1 cellular context compared by ENCODE assay signal in the genomic region with DNA sequence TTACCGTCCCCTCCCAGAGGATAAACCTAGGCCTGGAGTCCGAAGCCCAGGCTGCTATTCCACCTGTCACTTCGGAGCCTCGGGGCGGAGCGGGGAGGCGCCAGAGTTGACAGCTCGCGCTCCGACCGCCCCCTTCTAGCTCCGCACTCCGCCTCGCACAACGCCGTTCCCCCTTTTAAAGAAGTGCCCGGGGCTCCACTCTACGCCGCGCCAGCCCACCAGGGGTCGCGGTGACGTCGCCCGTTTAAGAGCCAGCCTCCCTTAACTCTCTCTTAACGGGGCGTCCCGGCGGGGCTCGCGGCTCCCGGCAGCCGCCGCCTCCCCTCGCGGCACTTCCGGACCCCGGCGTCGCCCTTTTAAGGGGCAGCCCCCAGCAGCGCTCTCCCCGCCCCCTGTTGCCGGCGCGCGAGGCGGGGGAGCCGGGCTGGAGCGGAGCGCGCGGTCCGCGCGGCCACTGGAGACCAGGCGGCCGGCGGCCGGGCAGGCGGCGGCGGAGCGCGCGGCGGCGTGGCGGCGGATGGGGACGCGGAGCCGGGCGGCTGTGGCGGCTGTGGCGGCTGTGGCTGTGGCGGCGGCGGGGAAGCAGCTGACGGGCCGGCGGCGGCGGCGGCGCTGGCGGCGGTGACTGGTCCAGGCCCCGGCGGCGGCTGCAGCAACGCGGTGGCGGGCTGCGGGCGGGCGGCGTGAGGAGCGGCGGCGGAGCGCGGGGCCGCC.
TF ChIP-seq lines count a peak whose summit lies in the region.

TSS of gene INAFM2 (plus strand) at position 454 of the 714 bp plus-strand sequence. CDS start 364 bp downstream, outside the sequence.

TF ChIP-seq in K562, 482 proteins besides CTCF, POLR2A, EP300 and RAD21 (continued from another document and continues in another):
- peak; percentile 41; the same call in 1 of the 2 replicates for TF ChIP-seq GMEB1 (CRISPR knock-in tag; IDR thresholded peaks at IDR 0.05)
- peak; percentile 45; the same call in 1 of the 2 replicates for TF ChIP-seq BCOR (IDR thresholded peaks at IDR 0.05)
- no peak for TF ChIP-seq NCOA1 (IDR thresholded peaks at IDR 0.05; ENCODE audit: low read depth)
- peak; percentile 55 for TF ChIP-seq ZFX (CRISPR knock-in tag; IDR thresholded peaks at IDR 0.05)
- peak; percentile 79; the same call in 1 of the 2 replicates for TF ChIP-seq PTBP1 (IDR thresholded peaks at IDR 0.05; ENCODE audit: low read depth, low read length)
- peak; percentile 48; the same call in 1 of the 2 replicates for TF ChIP-seq GATAD2B (IDR thresholded peaks at IDR 0.05; ENCODE audit: borderline replicate concordance)
- TF ChIP-seq ZBTB40 (IDR thresholded peaks at IDR 0.05), result no peak
- peak; percentile 61; the same call in 1 of the 2 replicates for TF ChIP-seq ZBTB40 (CRISPR knock-in tag; IDR thresholded peaks at IDR 0.05)
- TF ChIP-seq MTA3 (IDR thresholded peaks at IDR 0.05; ENCODE audit: borderline replicate concordance), result peak; percentile 81
- TF ChIP-seq GTF2A2 (tag; IDR thresholded peaks at IDR 0.05), result no peak
- TF ChIP-seq, protein P1, sequence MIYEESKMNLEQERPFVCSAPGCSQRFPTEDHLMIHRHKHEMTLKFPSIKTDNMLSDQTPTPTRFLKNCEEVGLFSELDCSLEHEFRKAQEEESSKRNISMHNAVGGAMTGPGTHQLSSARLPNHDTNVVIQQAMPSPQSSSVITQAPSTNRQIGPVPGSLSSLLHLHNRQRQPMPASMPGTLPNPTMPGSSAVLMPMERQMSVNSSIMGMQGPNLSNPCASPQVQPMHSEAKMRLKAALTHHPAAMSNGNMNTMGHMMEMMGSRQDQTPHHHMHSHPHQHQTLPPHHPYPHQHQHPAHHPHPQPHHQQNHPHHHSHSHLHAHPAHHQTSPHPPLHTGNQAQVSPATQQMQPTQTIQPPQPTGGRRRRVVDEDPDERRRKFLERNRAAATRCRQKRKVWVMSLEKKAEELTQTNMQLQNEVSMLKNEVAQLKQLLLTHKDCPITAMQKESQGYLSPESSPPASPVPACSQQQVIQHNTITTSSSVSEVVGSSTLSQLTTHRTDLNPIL (CRISPR knock-in tag; IDR thresholded peaks at IDR 0.05), result no peak
- no peak for TF ChIP-seq ZNF23 (CRISPR knock-in tag; IDR thresholded peaks at IDR 0.05)
- peak; percentile 99 for TF ChIP-seq L3MBTL2 (IDR thresholded peaks at IDR 0.05)
- TF ChIP-seq NFIX (CRISPR knock-in tag; IDR thresholded peaks at IDR 0.05; ENCODE audit: low read depth), result no peak
- TF ChIP-seq ZNF717 (CRISPR knock-in tag; IDR thresholded peaks at IDR 0.05), result no peak
- TF ChIP-seq ZNF445 (CRISPR knock-in tag; IDR thresholded peaks at IDR 0.05; ENCODE audit: low read depth), result no peak
- peak; percentile 82 for TF ChIP-seq ZBTB1 (CRISPR knock-in tag; IDR thresholded peaks at IDR 0.05; ENCODE audit: borderline replicate concordance, low read depth)
- no peak for TF ChIP-seq ZNF764 (CRISPR knock-in tag; IDR thresholded peaks at IDR 0.05; ENCODE audit: low read depth)
- peak; percentile 80 to 91 for TF ChIP-seq E2F6 (IDR thresholded peaks at IDR 0.05; ENCODE audit: borderline replicate concordance in 1 of 2, extremely low read depth in 1 of 2, insufficient read depth in 1 of 2, insufficient read length in 1 of 2, low read depth in 1 of 2, low read length in 1 of 2, poor library complexity in 1 of 2, severe bottlenecking in 1 of 2)
- TF ChIP-seq, protein P2, sequence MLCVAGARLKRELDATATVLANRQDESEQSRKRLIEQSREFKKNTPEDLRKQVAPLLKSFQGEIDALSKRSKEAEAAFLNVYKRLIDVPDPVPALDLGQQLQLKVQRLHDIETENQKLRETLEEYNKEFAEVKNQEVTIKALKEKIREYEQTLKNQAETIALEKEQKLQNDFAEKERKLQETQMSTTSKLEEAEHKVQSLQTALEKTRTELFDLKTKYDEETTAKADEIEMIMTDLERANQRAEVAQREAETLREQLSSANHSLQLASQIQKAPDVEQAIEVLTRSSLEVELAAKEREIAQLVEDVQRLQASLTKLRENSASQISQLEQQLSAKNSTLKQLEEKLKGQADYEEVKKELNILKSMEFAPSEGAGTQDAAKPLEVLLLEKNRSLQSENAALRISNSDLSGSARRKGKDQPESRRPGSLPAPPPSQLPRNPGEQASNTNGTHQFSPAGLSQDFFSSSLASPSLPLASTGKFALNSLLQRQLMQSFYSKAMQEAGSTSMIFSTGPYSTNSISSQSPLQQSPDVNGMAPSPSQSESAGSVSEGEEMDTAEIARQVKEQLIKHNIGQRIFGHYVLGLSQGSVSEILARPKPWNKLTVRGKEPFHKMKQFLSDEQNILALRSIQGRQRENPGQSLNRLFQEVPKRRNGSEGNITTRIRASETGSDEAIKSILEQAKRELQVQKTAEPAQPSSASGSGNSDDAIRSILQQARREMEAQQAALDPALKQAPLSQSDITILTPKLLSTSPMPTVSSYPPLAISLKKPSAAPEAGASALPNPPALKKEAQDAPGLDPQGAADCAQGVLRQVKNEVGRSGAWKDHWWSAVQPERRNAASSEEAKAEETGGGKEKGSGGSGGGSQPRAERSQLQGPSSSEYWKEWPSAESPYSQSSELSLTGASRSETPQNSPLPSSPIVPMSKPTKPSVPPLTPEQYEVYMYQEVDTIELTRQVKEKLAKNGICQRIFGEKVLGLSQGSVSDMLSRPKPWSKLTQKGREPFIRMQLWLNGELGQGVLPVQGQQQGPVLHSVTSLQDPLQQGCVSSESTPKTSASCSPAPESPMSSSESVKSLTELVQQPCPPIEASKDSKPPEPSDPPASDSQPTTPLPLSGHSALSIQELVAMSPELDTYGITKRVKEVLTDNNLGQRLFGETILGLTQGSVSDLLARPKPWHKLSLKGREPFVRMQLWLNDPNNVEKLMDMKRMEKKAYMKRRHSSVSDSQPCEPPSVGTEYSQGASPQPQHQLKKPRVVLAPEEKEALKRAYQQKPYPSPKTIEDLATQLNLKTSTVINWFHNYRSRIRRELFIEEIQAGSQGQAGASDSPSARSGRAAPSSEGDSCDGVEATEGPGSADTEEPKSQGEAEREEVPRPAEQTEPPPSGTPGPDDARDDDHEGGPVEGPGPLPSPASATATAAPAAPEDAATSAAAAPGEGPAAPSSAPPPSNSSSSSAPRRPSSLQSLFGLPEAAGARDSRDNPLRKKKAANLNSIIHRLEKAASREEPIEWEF (CRISPR knock-in tag; IDR thresholded peaks at IDR 0.05), result no peak
- peak; percentile 71 for TF ChIP-seq ETV1 (tag; conservative IDR thresholded peaks at IDR 0.05; ENCODE audit: low read depth)
- no peak for TF ChIP-seq PHB2 (IDR thresholded peaks at IDR 0.05; ENCODE audit: low read depth)
- TF ChIP-seq ZFP36 (IDR thresholded peaks at IDR 0.05; ENCODE audit: low read depth, low read length, partially characterized antibody), result no peak
- no peak for TF ChIP-seq NFIC (IDR thresholded peaks at IDR 0.05)
- no peak for TF ChIP-seq RUNX1 (IDR thresholded peaks at IDR 0.05; ENCODE audit: low read depth)
- TF ChIP-seq, protein P3, sequence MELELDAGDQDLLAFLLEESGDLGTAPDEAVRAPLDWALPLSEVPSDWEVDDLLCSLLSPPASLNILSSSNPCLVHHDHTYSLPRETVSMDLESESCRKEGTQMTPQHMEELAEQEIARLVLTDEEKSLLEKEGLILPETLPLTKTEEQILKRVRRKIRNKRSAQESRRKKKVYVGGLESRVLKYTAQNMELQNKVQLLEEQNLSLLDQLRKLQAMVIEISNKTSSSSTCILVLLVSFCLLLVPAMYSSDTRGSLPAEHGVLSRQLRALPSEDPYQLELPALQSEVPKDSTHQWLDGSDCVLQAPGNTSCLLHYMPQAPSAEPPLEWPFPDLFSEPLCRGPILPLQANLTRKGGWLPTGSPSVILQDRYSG (tag; conservative IDR thresholded peaks at IDR 0.05; ENCODE audit: low read depth), result no peak
- no peak for TF ChIP-seq ETV6 (IDR thresholded peaks at IDR 0.05; ENCODE audit: borderline replicate concordance in 1 of 2, low read depth in 2 of 2, low read length in 1 of 2)
- TF ChIP-seq ETV6 (CRISPR knock-in tag; IDR thresholded peaks at IDR 0.05; ENCODE audit: borderline replicate concordance), result peak; percentile 79; the same call in 1 of the 2 replicates
- TF ChIP-seq NFE2 (IDR thresholded peaks at IDR 0.05; ENCODE audit: low read depth), result no peak
- no peak for TF ChIP-seq ZNF384 (IDR thresholded peaks at IDR 0.05; ENCODE audit: low read depth, low read length)
- TF ChIP-seq, protein P4, sequence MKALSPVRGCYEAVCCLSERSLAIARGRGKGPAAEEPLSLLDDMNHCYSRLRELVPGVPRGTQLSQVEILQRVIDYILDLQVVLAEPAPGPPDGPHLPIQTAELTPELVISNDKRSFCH (CRISPR knock-in tag; IDR thresholded peaks at IDR 0.05), result no peak
- TF ChIP-seq, protein P4 (tag; IDR thresholded peaks at IDR 0.05), result no peak
